Comparison of ENCODE assay signal across 29 cellular contexts in the genomic region with DNA sequence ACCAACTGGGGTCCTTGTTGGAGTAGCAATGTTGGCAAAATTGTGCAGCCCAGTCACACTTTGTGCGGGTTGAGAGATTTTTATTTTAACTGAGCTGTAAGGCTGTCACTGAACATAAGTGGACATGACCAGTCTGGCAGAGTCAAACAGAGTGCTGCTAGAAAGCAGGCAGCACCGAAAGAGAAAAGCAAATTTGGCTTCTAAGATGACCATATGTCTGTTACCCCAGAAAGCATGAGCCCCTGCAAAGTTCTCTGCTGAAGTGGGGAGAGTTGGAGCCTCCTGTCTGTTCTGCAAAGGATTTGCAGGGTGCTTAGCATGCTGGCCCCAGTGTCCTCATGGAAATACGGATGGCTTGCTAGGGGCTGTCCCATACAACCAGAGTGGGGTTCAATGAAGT.
DNase-seq lines count a peak whose midpoint lies in the region; ATAC-seq, FAIRE-seq and TF ChIP-seq lines count a peak whose summit lies in the region.
"Had no signal": no experiment of that assay in that cellular context is flagged by ENCODE, and none has a peak within 500 bp of the region (broad histone marks: within the 10 kb centered on the region; RNA-seq: fewer than 3 reads in every experiment).

No MANE protein-coding gene starts in this region.

- no peak overlapping the region for H3K4me2 ChIP-seq in H1 (ENCODE audit: insufficient read depth in 1 of 2, low read depth in 2 of 2, low read length in 2 of 2)
- H3K4me2 ChIP-seq in GM23338, result no peak overlapping the region
- H3K4me2 ChIP-seq: KMS-11 had no signal

- POLR2A ChIA-PET in H1 (lab: Charles Lee; ENCODE audit: partially characterized antibody), result no interaction called here

- H2AFZ ChIP-seq in H1 (ENCODE audit: low read length) (no peak overlapping the region), GM23338 (no peak overlapping the region)

- H3K18ac ChIP-seq in H1 (ENCODE audit: extremely low read depth, low read length), result no peak overlapping the region

- no peak overlapping the region for H4K91ac ChIP-seq in H1 (replicated peaks; ENCODE audit: insufficient read length, low read length)

- H2AK5ac ChIP-seq in H1 (ENCODE audit: low read depth, low read length), result no peak overlapping the region

- H4K20me1 ChIP-seq in H1 (replicated peaks in 1 of 2; ENCODE audit: control insufficient read depth in 1 of 2, insufficient read depth in 2 of 2, low read length in 2 of 2) (peaks cover 9 to 12% of the 10 kb centered on the region in 2 experiments), GM23338 (replicated peaks; ENCODE audit: insufficient read depth) (peaks cover 6% of the 10 kb centered on the region; the same call in 1 of the 2 replicates)

- no peaks in the 10 kb centered on the region for H3K9me2 ChIP-seq in GM23338 (ENCODE audit: insufficient read depth)

- H3K4me1 ChIP-seq in H1 (replicated peaks in 1 of 4; ENCODE audit: control insufficient read depth in 3 of 4, insufficient read depth in 4 of 4, low read length in 3 of 4) (peaks cover 0 to 15% (median 4%) of the 10 kb centered on the region in 4 experiments; a peak in 4 of 7 replicates), lung (ENCODE audit: control insufficient read depth in 2 of 2, insufficient read depth in 2 of 2, low read length in 2 of 2) (peaks cover 10 to 21% of the 10 kb centered on the region in 2 donors), stomach smooth muscle (ENCODE audit: control insufficient read depth, insufficient read depth, low read length) (peaks cover 60% of the 10 kb centered on the region), GM23338 (ENCODE audit: insufficient read depth) (peaks cover 43% of the 10 kb centered on the region)

- H3K9ac ChIP-seq in H1 (replicated peaks in 1 of 4; ENCODE audit: extremely low read depth in 1 of 4, low read depth in 3 of 4, low read length in 3 of 4) (no peak overlapping the region), stomach smooth muscle (ENCODE audit: low read length in 2 of 2) (no peak overlapping the region)
- H3K9ac ChIP-seq: KMS-11 had no signal

- H2BK20ac ChIP-seq in H1 (ENCODE audit: low read length), result no peak overlapping the region

- H3K9me3 Mint-ChIP-seq in HFFc6 (no peaks in the 10 kb centered on the region), GM23338 (no peaks in the 10 kb centered on the region)
- H3K9me3 Mint-ChIP-seq: activated CD4-positive, alpha-beta T cell treated with anti-CD3 and anti-CD28 coated beads, Interleukin-2, amount 10 ng/mL, durations not matched to agents 7 days and 5 days; CD14-positive monocyte; natural killer cell treated with Interleukin-12 subunit alpha and Interleukin-12 subunit beta and Interleukin-15 and Interleukin-18, amount 100 ng/mL, for 72 hours; T-helper 2 cell treated with Interferon-gamma antibody and Interleukin-4, amounts not matched to agents 5 μg/mL and 100 μg/mL, for 36 hours had no signal

- no peak overlapping the region for H3K56ac ChIP-seq in H1 (replicated peaks; ENCODE audit: insufficient read length, low read depth, low read length)

- no peak for ATAC-seq in lung (ENCODE audit: insufficient read depth, low FRiP score)
- no peak; the same call in 2 of the 3 replicates for ATAC-seq in GM23338
- ATAC-seq: body of pancreas; esophagus mucosa; mucosa of descending colon; natural killer cell treated with Interleukin-12 subunit alpha and Interleukin-12 subunit beta and Interleukin-15 and Interleukin-18, amount 100 ng/mL, for 72 hours had no signal

- no peak overlapping the region for H4K8ac ChIP-seq in H1 (ENCODE audit: extremely low read depth, insufficient read depth, low read length)

- peak overlapping the region; percentile 48; the same call in 1 of the 2 replicates for H3K27ac Mint-ChIP-seq in HFFc6
- H3K27ac Mint-ChIP-seq in GM23338, result no peak overlapping the region
- H3K27ac Mint-ChIP-seq: activated CD4-positive, alpha-beta T cell treated with anti-CD3 and anti-CD28 coated beads, Interleukin-2, amount 10 ng/mL, durations not matched to agents 7 days and 5 days; natural killer cell treated with Interleukin-12 subunit alpha and Interleukin-12 subunit beta and Interleukin-15 and Interleukin-18, amount 100 ng/mL, for 72 hours; T-helper 2 cell treated with Interferon-gamma antibody and Interleukin-4, amounts not matched to agents 5 μg/mL and 100 μg/mL, for 36 hours had no signal

- H3K36me3 ChIP-seq in H1 (ENCODE audit: control insufficient read depth in 2 of 4, insufficient read depth in 4 of 4, low read length in 3 of 4), result no peaks in the 10 kb centered on the region
- H3K36me3 ChIP-seq in lung (ENCODE audit: control insufficient read depth in 2 of 2, insufficient read depth in 2 of 2, low read length in 2 of 2), result no peaks in the 10 kb centered on the region
- H3K36me3 ChIP-seq in stomach smooth muscle (ENCODE audit: control insufficient read depth in 2 of 2, insufficient read depth in 2 of 2, low read length in 2 of 2), result no peaks in the 10 kb centered on the region
- no peaks in the 10 kb centered on the region for H3K36me3 ChIP-seq in GM23338 (ENCODE audit: insufficient read depth)

- H3K79me1 ChIP-seq in H1 (ENCODE audit: low read depth, low read length), result peaks cover 13% of the 10 kb centered on the region; the same call in 1 of the 2 replicates

- H3K79me2 ChIP-seq in H1 (ENCODE audit: control insufficient read depth in 1 of 2, insufficient read depth in 2 of 2, low read length in 2 of 2) (peaks cover 3 to 80% of the 10 kb centered on the region in 2 experiments; a peak in 3 of 4 replicates), GM23338 (replicated peaks; ENCODE audit: insufficient read depth) (peaks cover 90% of the 10 kb centered on the region)

- H2BK12ac ChIP-seq in H1 (ENCODE audit: low read depth, low read length), result no peak overlapping the region

- WGBS in H1 (ENCODE audit: extremely low coverage in 1 of 2, insufficient coverage in 1 of 2, insufficient read length in 1 of 2, insufficient replicate concordance in 2 of 2, low coverage in 1 of 2, low lambda C conversion rate in 2 of 2, missing lambda C conversion rate in 1 of 2), 2 experiments, result 88% methylated on average over 3 of the region's 3 CpGs; no CpG with 5 or more reads in 1 of the 2 experiments
- 73 to 88% methylated on average over 3 of the region's 3 CpGs for WGBS in lung, 2 donors

- H3F3A ChIP-seq in GM23338 (replicated peaks; ENCODE audit: low read depth), result no peaks in the 10 kb centered on the region

- H3K23ac ChIP-seq in H1 (ENCODE audit: insufficient read length), result no peak overlapping the region

- H3K4ac ChIP-seq in H1 (replicated peaks; ENCODE audit: insufficient read length, low read depth, low read length), result no peak overlapping the region

- H3K4me3 ChIP-seq in H1 (ENCODE audit: extremely low read depth in 1 of 4, insufficient read depth in 2 of 4, low read depth in 3 of 4, low read length in 4 of 4) (no peak overlapping the region), lung (no peak overlapping the region), stomach smooth muscle (ENCODE audit: low read length in 2 of 2) (no peak overlapping the region), GM23338 (no peak overlapping the region)
- H3K4me3 ChIP-seq: body of pancreas, mucosa of descending colon had no signal

- TF ChIP-seq POLR2A in H1 (IDR thresholded peaks at IDR 0.05; ENCODE audit: control extremely low read depth in 1 of 2, low read depth in 2 of 2, low read length in 2 of 2), result no peak

- H3K36me3 Mint-ChIP-seq in HFFc6 (ENCODE audit: low read depth), result 0 out of 2 replicates have a peak, but pooled peaks cover 8% of the 10 kb centered on the region
- 0 out of 3 replicates have a peak, but pooled peaks cover 5% of the 10 kb centered on the region for H3K36me3 Mint-ChIP-seq in GM23338 (ENCODE audit: low read depth)
- H3K36me3 Mint-ChIP-seq: CD14-positive monocyte; natural killer cell treated with Interleukin-12 subunit alpha and Interleukin-12 subunit beta and Interleukin-15 and Interleukin-18, amount 100 ng/mL, for 72 hours had no signal

- H3K9me3 ChIP-seq in H1 (ENCODE audit: insufficient read depth in 2 of 2, low read depth in 1 of 2, low read length in 1 of 2) (no peaks in the 10 kb centered on the region), lung (ENCODE audit: control insufficient read depth in 2 of 2, insufficient read depth in 1 of 2, low read length in 1 of 2) (no peaks in the 10 kb centered on the region), stomach smooth muscle (ENCODE audit: control insufficient read depth in 2 of 2, low read length in 2 of 2) (no peaks in the 10 kb centered on the region)
- H3K9me3 ChIP-seq: body of pancreas, mucosa of descending colon had no signal

- H3K27me3 ChIP-seq in H1 (replicated peaks in 1 of 4; ENCODE audit: control insufficient read depth in 3 of 4, extremely low read depth in 1 of 4, insufficient read depth in 3 of 4, low read length in 3 of 4) (no peaks in the 10 kb centered on the region), lung (ENCODE audit: control insufficient read depth, insufficient read depth) (no peaks in the 10 kb centered on the region), stomach smooth muscle (ENCODE audit: control insufficient read depth in 1 of 2, insufficient read depth in 2 of 2, low read length in 2 of 2) (no peaks in the 10 kb centered on the region), GM23338 (ENCODE audit: insufficient read depth) (no peaks in the 10 kb centered on the region)
- H3K27me3 ChIP-seq: body of pancreas had no signal

- DNase-seq in HFFc6, result no peak
- DNase-seq in H1 (ENCODE audit: low read depth in 1 of 2, low spot score in 2 of 2), result no peak
- DNase-seq in lung (ENCODE audit: low spot score), result no peak
- no peak for DNase-seq in inferior parietal cortex (ENCODE audit: extremely low spot score)
- no peak for DNase-seq in GM23338 (ENCODE audit: low spot score)
- no peak for DNase-seq in NCI-H187 (lab: John Stamatoyannopoulos, UW)
- DNase-seq in RCC 7860 (ENCODE audit: low spot score), result no peak
- DNase-seq: activated CD4-positive, alpha-beta T cell treated with anti-CD3 and anti-CD28 coated beads, Interleukin-2, amount 10 ng/mL, durations not matched to agents 7 days and 5 days; activated naive CD4-positive, alpha-beta T cell; activated T-cell treated with anti-CD3 and anti-CD28 coated beads, Interleukin-2, amount 50 U/mL, for 48 hours; body of pancreas; Calu3; cortex of kidney; HCEC 1CT; MM.1S; mucosa of descending colon; NCI-H1436; NCI-H774; stimulated activated CD4-positive, alpha-beta T cell treated with anti-CD3 and anti-CD28 coated beads, Interleukin-12 subunit alpha, Interleukin-12 subunit beta, amount 100 ng/mL, for 4 hours; stimulated activated CD4-positive, alpha-beta T cell treated with anti-CD3 and anti-CD28 coated beads, Interleukin-4, amount 100 ng/mL, for 1 hour had no signal

- CTCF ChIA-PET in H1 (lab: Charles Lee; ENCODE audit: partially characterized antibody), result interaction anchor here (1.2 to 10.6 kb wide), 2 partner anchors 7 to 75 kb away, joined by 6 to 88 read pairs; no protein-coding TSS in a partner anchor

- FAIRE-seq in H1 (lab: Jason Lieb, UNC) (no peak), RCC 7860 (lab: Jason Lieb, UNC) (no peak)
- FAIRE-seq: GM18507, islet of Langerhans, urothelium cell line had no signal

- H2BK15ac ChIP-seq in H1 (ENCODE audit: low read length), result no peak overlapping the region

- H2BK5ac ChIP-seq in H1 (ENCODE audit: low read depth, low read length), result peak overlapping the region; percentile 10; the same call in 1 of the 2 replicates

- no peak for TF ChIP-seq EP300 in H1 (IDR thresholded peaks at IDR 0.05; ENCODE audit: borderline replicate concordance in 1 of 2, low read depth in 2 of 2, low read length in 2 of 2)

- TF ChIP-seq CTCF in HFFc6 (IDR thresholded peaks at IDR 0.05) (peak; percentile 11; the same call in 1 of the 2 replicates), H1 (IDR thresholded peaks at IDR 0.05; ENCODE audit: control extremely low read depth in 1 of 3, insufficient read depth in 1 of 3, low read depth in 1 of 3, low read length in 3 of 3) (no peak), lung (IDR thresholded peaks at IDR 0.05; ENCODE audit: control extremely low read depth, extremely low read depth) (no peak), GM23338 (conservative IDR thresholded peaks at IDR 0.05; ENCODE audit: low read depth in 2 of 2) (0 out of 4 replicates have a peak, but pooled peaks of 1 of the 2 experiments have one; percentile 7)

- H3K27me3 Mint-ChIP-seq in HFFc6 (ENCODE audit: insufficient read depth) (peaks cover 2% of the 10 kb centered on the region; the same call in 1 of the 2 replicates), GM23338 (ENCODE audit: insufficient read depth, low read depth, poor library complexity) (peaks cover 13% of the 10 kb centered on the region)
- H3K27me3 Mint-ChIP-seq: activated CD4-positive, alpha-beta T cell treated with anti-CD3 and anti-CD28 coated beads, Interleukin-2, amount 10 ng/mL, durations not matched to agents 7 days and 5 days had no signal

- no peak overlapping the region for H4K5ac ChIP-seq in H1 (ENCODE audit: insufficient read length, low read depth, low read length)

- no peaks in the 10 kb centered on the region; the same call in 1 of the 2 replicates for H3K23me2 ChIP-seq in H1 (ENCODE audit: low read depth, low read length)

- no peak overlapping the region for H2BK120ac ChIP-seq in H1 (replicated peaks; ENCODE audit: low read depth, low read length)

- H3K14ac ChIP-seq in H1 (ENCODE audit: insufficient read length), result no peak overlapping the region

- no peak overlapping the region for H3K27ac ChIP-seq in H1 (ENCODE audit: low read depth, low read length)
- peak overlapping the region; percentile 41 to 87 for H3K27ac ChIP-seq in lung (ENCODE audit: low read depth in 1 of 2, low read length in 1 of 2)
- H3K27ac ChIP-seq in stomach smooth muscle (ENCODE audit: low read length), result peak overlapping the region; percentile 67
- H3K27ac ChIP-seq in GM23338 (ENCODE audit: low read depth), result no peak overlapping the region
- H3K27ac ChIP-seq: KMS-11 had no signal

- H3K4me3 Mint-ChIP-seq in HFFc6 (no peak overlapping the region), GM23338 (no peak overlapping the region)
- H3K4me3 Mint-ChIP-seq: activated CD4-positive, alpha-beta T cell treated with anti-CD3 and anti-CD28 coated beads, Interleukin-2, amount 10 ng/mL, durations not matched to agents 7 days and 5 days; CD14-positive monocyte; natural killer cell treated with Interleukin-12 subunit alpha and Interleukin-12 subunit beta and Interleukin-15 and Interleukin-18, amount 100 ng/mL, for 72 hours; T-helper 2 cell treated with Interferon-gamma antibody and Interleukin-4, amounts not matched to agents 5 μg/mL and 100 μg/mL, for 36 hours had no signal

- H3K4me1 Mint-ChIP-seq in HFFc6 (ENCODE audit: low read depth) (peaks cover 50% of the 10 kb centered on the region), GM23338 (peaks cover 63% of the 10 kb centered on the region)
- H3K4me1 Mint-ChIP-seq: activated CD4-positive, alpha-beta T cell treated with anti-CD3 and anti-CD28 coated beads, Interleukin-2, amount 10 ng/mL, durations not matched to agents 7 days and 5 days; CD14-positive monocyte had no signal

- no peak for TF ChIP-seq RAD21 in H1 (IDR thresholded peaks at IDR 0.05 in 1 of 2, conservative IDR thresholded peaks at IDR 0.05 in 1 of 2; ENCODE audit: low read depth in 2 of 2, low read length in 2 of 2)

Comparison
In these comparisons a context has a peak if more than half of its experiments do, and no peak if none do; other contexts are left out.
1. H3K27ac ChIP-seq: peak in lung (2 of 2) and stomach smooth muscle (single experiment); none in H1 (single experiment) and GM23338 (single experiment).